Comparison of ENCODE assay signal across 14 cellular contexts in genomic region chr22:29216873-29217666, GRCh38. TPM values are rescaled to one million over a fixed set of nuclear protein-coding genes. Genes with fewer than 3 reads are reported as not detected.
DNase-seq lines count a peak whose midpoint lies in the region; ATAC-seq and TF ChIP-seq lines count a peak whose summit lies in the region.
"Had no signal": no experiment of that assay in that cellular context is flagged by ENCODE, and none has a peak within 500 bp of the region (broad histone marks: within the 10 kb centered on the region; RNA-seq: fewer than 3 reads in every experiment).

No MANE protein-coding gene starts in this region.

- no peak overlapping the region for H3K27ac Mint-ChIP-seq in activated CD4-positive, alpha-beta T cell treated with anti-CD3 and anti-CD28 coated beads, Interleukin-2, amount 10 ng/mL, durations not matched to agents 24 days and 14 days
- H3K27ac Mint-ChIP-seq: activated naive CD4-positive, alpha-beta T cell treated with anti-CD3 and anti-CD28 coated beads, Interleukin-2, amount 50 U/mL, for 72 hours had no signal

- H3K36me3 ChIP-seq in Panc1 (ENCODE audit: control insufficient read depth, insufficient read depth, low read length): no peaks in the 10 kb centered on the region
- H3K36me3 ChIP-seq in psoas muscle (ENCODE audit: insufficient read depth in 1 of 2, low read depth in 1 of 2): no peaks in the 10 kb centered on the region
- H3K36me3 ChIP-seq: vagina had no signal

- TF ChIP-seq CTCF in Panc1 (IDR thresholded peaks at IDR 0.05) (no peak), foreskin keratinocyte (conservative IDR thresholded peaks at IDR 0.05) (no peak), psoas muscle (IDR thresholded peaks at IDR 0.05) (no peak)

- WGBS in psoas muscle, 3 donors: 50 to 71% (median 51%) methylated on average over 13 to 14 of the region's 14 CpGs

- in situ Hi-C loops in Panc1 (cut with HindIII; ENCODE audit: low pct_unique_long_range_greater_than_20kb, low sequenced_read_pairs): no loop called here

- intact Hi-C loops in Panc1 (cut with micrococcal nuclease; ENCODE audit: unreplicated experiment) (no loop called here), psoas muscle (cut with DNase I) (no loop called here)
- intact Hi-C loops in activated CD4-positive, alpha-beta T cell treated with anti-CD3 and anti-CD28 coated beads, Interleukin-2, amount 10 ng/mL, durations not matched to agents 24 days and 14 days (cut with micrococcal nuclease): no loop called here

- no peaks in the 10 kb centered on the region for H3K9me3 ChIP-seq in Panc1 (ENCODE audit: control insufficient read depth, insufficient read depth, low read depth, low read length)
- H3K9me3 ChIP-seq in psoas muscle: no peaks in the 10 kb centered on the region
- H3K9me3 ChIP-seq: vagina had no signal

- H3K27me3 Mint-ChIP-seq in activated CD4-positive, alpha-beta T cell treated with anti-CD3 and anti-CD28 coated beads, Interleukin-2, amount 10 ng/mL, durations not matched to agents 24 days and 14 days: peaks cover 3% of the 10 kb centered on the region

- peak; percentile 55 for DNase-seq in EL
- no peak for DNase-seq in Panc1 (ENCODE audit: low read depth, low spot score)
- peak; percentile 13 to 17 for DNase-seq in foreskin keratinocyte
- peak; percentile 56 to 75 for DNase-seq in psoas muscle
- DNase-seq in activated CD4-positive, alpha-beta T cell treated with anti-CD3 and anti-CD28 coated beads, Interleukin-2, amount 10 ng/mL, durations not matched to agents 24 days and 14 days: no peak
- no peak for DNase-seq in RPMI8226
- DNase-seq: activated CD4-positive, alpha-beta T cell treated with anti-CD3 and anti-CD28 coated beads for 4 hours; NCI-H2081 had no signal

- CTCF ChIA-PET in Panc1 (lab: Charles Lee): interaction anchor here (0.7 kb wide), 1 partner anchor 55 kb away, joined by 3 read pairs; no protein-coding TSS in a partner anchor

- POLR2A ChIA-PET in Panc1 (lab: Charles Lee): no interaction called here

- no TSS peak for BruUV-seq in Panc1 (replicated peaks; lab: Mats Ljungman, UMichigan)

- peak; percentile 68 for ATAC-seq in Panc1
- peak; percentile 35 for ATAC-seq in foreskin keratinocyte
- peak; percentile 53 to 77 (median 68) for ATAC-seq in psoas muscle
- ATAC-seq in HG03378 (IDR thresholded peaks at IDR 0.05; ENCODE audit: unreplicated experiment): no peak
- ATAC-seq in HG03442 (IDR thresholded peaks at IDR 0.05; ENCODE audit: unreplicated experiment): no peak
- ATAC-seq: activated naive CD4-positive, alpha-beta T cell treated with anti-CD3 and anti-CD28 coated beads, Interleukin-2, amount 50 U/mL, for 72 hours had no signal

- H3K27me3 ChIP-seq in Panc1 (ENCODE audit: control insufficient read depth, insufficient read depth, low read length) (no peaks in the 10 kb centered on the region), foreskin keratinocyte (peaks cover 8% of the 10 kb centered on the region), psoas muscle (ENCODE audit: insufficient read depth in 3 of 3, low read length in 2 of 3) (no peaks in the 10 kb centered on the region)
- H3K27me3 ChIP-seq: vagina had no signal

- H3K9me3 Mint-ChIP-seq in activated CD4-positive, alpha-beta T cell treated with anti-CD3 and anti-CD28 coated beads, Interleukin-2, amount 10 ng/mL, durations not matched to agents 24 days and 14 days: no peaks in the 10 kb centered on the region
- H3K9me3 Mint-ChIP-seq: activated naive CD4-positive, alpha-beta T cell treated with anti-CD3 and anti-CD28 coated beads, Interleukin-2, amount 50 U/mL, for 72 hours had no signal

- H3K4me1 Mint-ChIP-seq in activated CD4-positive, alpha-beta T cell treated with anti-CD3 and anti-CD28 coated beads, Interleukin-2, amount 10 ng/mL, durations not matched to agents 24 days and 14 days: no peaks in the 10 kb centered on the region

- H3K36me3 Mint-ChIP-seq in activated CD4-positive, alpha-beta T cell treated with anti-CD3 and anti-CD28 coated beads, Interleukin-2, amount 10 ng/mL, durations not matched to agents 24 days and 14 days (ENCODE audit: low read depth): no peaks in the 10 kb centered on the region
- H3K36me3 Mint-ChIP-seq: activated naive CD4-positive, alpha-beta T cell treated with anti-CD3 and anti-CD28 coated beads, Interleukin-2, amount 50 U/mL, for 72 hours had no signal

- peaks cover 8% of the 10 kb centered on the region for H3K4me1 ChIP-seq in Panc1 (ENCODE audit: control insufficient read depth, insufficient read depth, low read length)
- no peaks in the 10 kb centered on the region for H3K4me1 ChIP-seq in foreskin keratinocyte
- H3K4me1 ChIP-seq in psoas muscle: no peaks in the 10 kb centered on the region
- H3K4me1 ChIP-seq: parathyroid adenoma, vagina had no signal

- H3K4me3 Mint-ChIP-seq in activated CD4-positive, alpha-beta T cell treated with anti-CD3 and anti-CD28 coated beads, Interleukin-2, amount 10 ng/mL, durations not matched to agents 24 days and 14 days: no peak overlapping the region

- H3K4me3 ChIP-seq in Panc1 (ENCODE audit: low read depth in 2 of 2, low read length in 2 of 2): no peak overlapping the region
- no peak overlapping the region for H3K4me3 ChIP-seq in psoas muscle
- H3K4me3 ChIP-seq: vagina had no signal

- no peak overlapping the region for H3K27ac ChIP-seq in Panc1 (ENCODE audit: low read length)
- H3K27ac ChIP-seq in foreskin keratinocyte: no peak overlapping the region
- no peak overlapping the region for H3K27ac ChIP-seq in psoas muscle
- H3K27ac ChIP-seq: parathyroid adenoma, RWPE1, vagina had no signal

RNA-seq across cellular contexts. Expression of gene EMID1, which starts 11.4 kb away (rescaled TPM):
- total RNA-seq in Panc1 (2021; ENCODE audit: unreplicated experiment) (1.1 TPM), foreskin keratinocyte (not detected in 2 replicates), psoas muscle (1 to 10 TPM in 2 of 4 donors, under 1 TPM in 2; 0.34 to 1.3 (median 0.73) TPM)
- 1.8 TPM for polyA plus RNA-seq in Panc1 (2012; ENCODE audit: insufficient read length)
- polyA plus RNA-seq in foreskin keratinocyte (not detected in 2 replicates), psoas muscle (under 1 TPM; 0.13 to 0.59 (median 0.58) TPM)
- total RNA-seq in activated CD4-positive, alpha-beta T cell treated with anti-CD3 and anti-CD28 coated beads, Interleukin-2, amount 10 ng/mL, durations not matched to agents 24 days and 14 days: not detected in 2 replicates

RNA-seq across cellular contexts. Expression of gene RHBDD3, which starts 50.7 kb away (rescaled TPM):
- 49.6 TPM for total RNA-seq in Panc1 (2021; ENCODE audit: unreplicated experiment)
- polyA plus RNA-seq in Panc1 (2012; ENCODE audit: insufficient read length): 48.2 TPM
- total RNA-seq in foreskin keratinocyte: 21.4 and 21.7 TPM in 2 replicates
- polyA plus RNA-seq in foreskin keratinocyte: 21.8 and 22.7 TPM in 2 replicates
- total RNA-seq in psoas muscle: 10 to 100 TPM; 10.6 to 26.7 (median 16.2) TPM
- 10 to 100 TPM; 20.3 to 36.5 (median 32.4) TPM for polyA plus RNA-seq in psoas muscle
- 49.5 and 51.9 TPM in 2 replicates for total RNA-seq in activated CD4-positive, alpha-beta T cell treated with anti-CD3 and anti-CD28 coated beads, Interleukin-2, amount 10 ng/mL, durations not matched to agents 24 days and 14 days

RNA-seq across cellular contexts. Expression of gene EWSR1, which starts 51.0 kb away (rescaled TPM):
- 272 TPM for total RNA-seq in Panc1 (2021; ENCODE audit: unreplicated experiment)
- 240 TPM for polyA plus RNA-seq in Panc1 (2012; ENCODE audit: insufficient read length)
- total RNA-seq in foreskin keratinocyte: 267 and 315 TPM in 2 replicates
- 231 and 253 TPM in 2 replicates for polyA plus RNA-seq in foreskin keratinocyte
- 100 to 1,000 TPM in 3 of 4 donors, 10 to 100 TPM in 1; 78.5 to 230 (median 156) TPM for total RNA-seq in psoas muscle
- 100 to 1,000 TPM; 108 to 152 (median 127) TPM for polyA plus RNA-seq in psoas muscle
- total RNA-seq in activated CD4-positive, alpha-beta T cell treated with anti-CD3 and anti-CD28 coated beads, Interleukin-2, amount 10 ng/mL, durations not matched to agents 24 days and 14 days: 445 and 446 TPM in 2 replicates

Comparison
In these comparisons a context has a peak if more than half of its experiments do, and no peak if none do; other contexts are left out.
1. DNase-seq: peak in EL (single experiment), foreskin keratinocyte (2 of 2) and psoas muscle (2 of 2); none in Panc1 (single experiment), activated CD4-positive, alpha-beta T cell treated with anti-CD3 and anti-CD28 coated beads, Interleukin-2, amount 10 ng/mL, durations not matched to agents 24 days and 14 days (single experiment) and RPMI8226 (single experiment).
2. ATAC-seq: peak in Panc1 (single experiment), foreskin keratinocyte (single experiment) and psoas muscle (4 of 4); none in HG03378 (single experiment) and HG03442 (single experiment).